In genomic region chr9:35096035-35096849, GRCh38 we compare ENCODE assay signal across 8 cellular contexts. TPM values are rescaled to one million over a fixed set of nuclear protein-coding genes. Genes with fewer than 3 reads are reported as not detected.
DNase-seq lines count a peak whose midpoint lies in the region; ATAC-seq and TF ChIP-seq lines count a peak whose summit lies in the region.

Gene PIGO (minus strand): TSS chr9:35096591. CDS start chr9:35095565, 1,026 bp downstream.

- H2BK120ac ChIP-seq in trophoblast cell (ENCODE audit: insufficient read depth, low read length, poor library complexity) = peak within 1 kb of the TSS; percentile 98

- DNase-seq in NCI-H1048 (lab: John Stamatoyannopoulos, UW) (peak; percentile 49), Right ventricle myocardium superior (peak; percentile 95), trophoblast cell (peak; percentile 89 to 95), type B pancreatic cell (ENCODE audit: extremely low spot score, unreplicated experiment) (peak; percentile 92)
- peak; percentile 92 for DNase-seq in activated naive CD8-positive, alpha-beta T cell treated with anti-CD3 and anti-CD28 coated beads, Interleukin-2, amount 10 ng/mL, durations not matched to agents 7 days and 5 days

- TF ChIP-seq CTCF in GM12801 (IDR thresholded peaks at IDR 0.05; ENCODE audit: extremely low read depth, insufficient read length) = peak; percentile 27
- TF ChIP-seq CTCF in SU-DHL-6 (IDR thresholded peaks at IDR 0.05; ENCODE audit: insufficient read depth, low read length, poor library complexity, severe bottlenecking) = peak; percentile 93
- peak; percentile 82 for TF ChIP-seq CTCF in type B pancreatic cell (conservative IDR thresholded peaks at IDR 0.05)

- peaks cover 6% of the 10 kb centered on the region; the same call in 1 of the 2 replicates for H3K79me2 ChIP-seq in SU-DHL-6 (ENCODE audit: insufficient read depth, low read length)
- H3K79me2 ChIP-seq in trophoblast cell (ENCODE audit: control insufficient read depth, insufficient read depth, low read length, poor library complexity) = peaks cover 2% of the 10 kb centered on the region

- H4K12ac ChIP-seq in trophoblast cell (ENCODE audit: low read depth, low read length) = peak within 1 kb of the TSS; percentile 100

- H3K4me1 ChIP-seq in trophoblast cell (ENCODE audit: control insufficient read depth in 1 of 2, insufficient read depth in 2 of 2, low read length in 2 of 2) = peaks cover 2 to 3% of the 10 kb centered on the region in 2 experiments

- H3K27me3 ChIP-seq in SU-DHL-6 (ENCODE audit: low read length) = no peaks in the 10 kb centered on the region
- no peaks in the 10 kb centered on the region for H3K27me3 ChIP-seq in trophoblast cell (ENCODE audit: insufficient read depth, low read length)

- peak within 1 kb of the TSS; percentile 99 for H4K91ac ChIP-seq in trophoblast cell (ENCODE audit: low read depth, low read length)

- no peaks in the 10 kb centered on the region for H3F3A ChIP-seq in SU-DHL-6 (ENCODE audit: insufficient read depth)

- WGBS in trophoblast cell (ENCODE audit: extremely low coverage, insufficient coverage, insufficient read length) = no CpG with 5 or more reads among the region's 53 CpGs

- H3K9me3 ChIP-seq in SU-DHL-6 (ENCODE audit: insufficient read depth, low read length) (no peaks in the 10 kb centered on the region), trophoblast cell (ENCODE audit: insufficient read depth, low read depth, low read length) (no peaks in the 10 kb centered on the region)

- intact Hi-C loops in Right ventricle myocardium superior (cut with DNase I) = loop anchor here (5.0 to 10.0 kb wide), 2 partner anchors 111 to 194 kb away; partner anchors contain the start of gene DNAJB5

- H3K79me1 ChIP-seq in trophoblast cell (ENCODE audit: low read length) = peaks cover 6% of the 10 kb centered on the region

- H3K9me3 Mint-ChIP-seq in activated naive CD8-positive, alpha-beta T cell treated with anti-CD3 and anti-CD28 coated beads, Interleukin-2, amount 10 ng/mL, durations not matched to agents 7 days and 5 days = no peaks in the 10 kb centered on the region
- H3K9me3 Mint-ChIP-seq in type B pancreatic cell = no peaks in the 10 kb centered on the region

- peak within 1 kb of the TSS; percentile 98 for H3K18ac ChIP-seq in trophoblast cell (ENCODE audit: low read length)

- H3K23ac ChIP-seq in trophoblast cell (ENCODE audit: low read length) = no peak within 1 kb of the TSS

- peaks cover 17% of the 10 kb centered on the region for H3K36me3 Mint-ChIP-seq in activated naive CD8-positive, alpha-beta T cell treated with anti-CD3 and anti-CD28 coated beads, Interleukin-2, amount 10 ng/mL, durations not matched to agents 7 days and 5 days
- H3K36me3 Mint-ChIP-seq in type B pancreatic cell = peaks cover 15% of the 10 kb centered on the region

- H2AFZ ChIP-seq in SU-DHL-6 (ENCODE audit: low read depth, low read length, severe bottlenecking) (peak within 1 kb of the TSS; percentile 71), trophoblast cell (ENCODE audit: insufficient read depth, low read length, poor library complexity) (peak within 1 kb of the TSS; percentile 99)

- H2AK5ac ChIP-seq in trophoblast cell (ENCODE audit: low read length) = peak within 1 kb of the TSS; percentile 92

- peak within 1 kb of the TSS; percentile 98 for H2BK5ac ChIP-seq in trophoblast cell (ENCODE audit: low read depth, low read length, poor library complexity)

- H3K27ac ChIP-seq in SU-DHL-6 (ENCODE audit: low read depth, low read length) (peak within 1 kb of the TSS; percentile 83), trophoblast cell (ENCODE audit: low read depth, low read length) (peak within 1 kb of the TSS; percentile 97)

- H3K9me2 ChIP-seq in SU-DHL-6 (replicated peaks; ENCODE audit: insufficient read depth, low read length) = no peaks in the 10 kb centered on the region

- H3K4me2 ChIP-seq in SU-DHL-6 (ENCODE audit: low read depth, low read length, poor library complexity, severe bottlenecking) (peak within 1 kb of the TSS; percentile 66), trophoblast cell (ENCODE audit: low read length) (peak within 1 kb of the TSS; percentile 66)

- peak within 1 kb of the TSS; percentile 92 for H3K9ac ChIP-seq in SU-DHL-6 (ENCODE audit: low read length)
- peak within 1 kb of the TSS; percentile 96 for H3K9ac ChIP-seq in trophoblast cell (ENCODE audit: low read length)

- H3K4ac ChIP-seq in trophoblast cell (ENCODE audit: low read depth, low read length) = peak within 1 kb of the TSS; percentile 91

- H3K4me1 Mint-ChIP-seq in activated naive CD8-positive, alpha-beta T cell treated with anti-CD3 and anti-CD28 coated beads, Interleukin-2, amount 10 ng/mL, durations not matched to agents 7 days and 5 days = peaks cover 29% of the 10 kb centered on the region
- peaks cover 13% of the 10 kb centered on the region for H3K4me1 Mint-ChIP-seq in type B pancreatic cell (ENCODE audit: unreplicated experiment)

- peak within 1 kb of the TSS; percentile 99 for H3K14ac ChIP-seq in trophoblast cell (ENCODE audit: low read length)

- POLR2A ChIA-PET in activated naive CD8-positive, alpha-beta T cell treated with anti-CD3 and anti-CD28 coated beads, Interleukin-2, amount 10 ng/mL, durations not matched to agents 7 days and 5 days (lab: Charles Lee) = interaction anchor here (1.2 to 8.5 kb wide), 6 partner anchors 13 to 24 kb away, joined by 3 to 64 read pairs (median 12); partner anchors contain the start of genes FANCG and VCP

- peak within 1 kb of the TSS; percentile 100 for H4K8ac ChIP-seq in trophoblast cell (ENCODE audit: low read depth, low read length)

- H3K4me3 ChIP-seq in SU-DHL-6 (ENCODE audit: insufficient read depth, low read length, poor library complexity, severe bottlenecking) (peak within 1 kb of the TSS; percentile 85), trophoblast cell (ENCODE audit: low read depth, low read length) (peak within 1 kb of the TSS; percentile 90)

- no peaks in the 10 kb centered on the region for H3K36me3 ChIP-seq in SU-DHL-6 (ENCODE audit: low read length)
- peaks cover 31 to 39% of the 10 kb centered on the region in 2 experiments for H3K36me3 ChIP-seq in trophoblast cell (ENCODE audit: control insufficient read depth in 1 of 2, insufficient read depth in 2 of 2, low read length in 2 of 2)

- H2BK12ac ChIP-seq in trophoblast cell (ENCODE audit: low read length) = no peak within 1 kb of the TSS

- peak within 1 kb of the TSS; percentile 86 for H3K4me3 Mint-ChIP-seq in activated naive CD8-positive, alpha-beta T cell treated with anti-CD3 and anti-CD28 coated beads, Interleukin-2, amount 10 ng/mL, durations not matched to agents 7 days and 5 days
- peak within 1 kb of the TSS; percentile 89 for H3K4me3 Mint-ChIP-seq in type B pancreatic cell

- H3K27ac Mint-ChIP-seq in activated naive CD8-positive, alpha-beta T cell treated with anti-CD3 and anti-CD28 coated beads, Interleukin-2, amount 10 ng/mL, durations not matched to agents 7 days and 5 days = peak within 1 kb of the TSS; percentile 88
- peak within 1 kb of the TSS; percentile 86 for H3K27ac Mint-ChIP-seq in type B pancreatic cell

- ATAC-seq in HG02571 (IDR thresholded peaks at IDR 0.05; ENCODE audit: unreplicated experiment) (peak; percentile 85), Right ventricle myocardium superior (ENCODE audit: poor library complexity) (peak; percentile 97)
- ATAC-seq in activated naive CD8-positive, alpha-beta T cell treated with anti-CD3 and anti-CD28 coated beads, Interleukin-2, amount 10 ng/mL, durations not matched to agents 7 days and 5 days (ENCODE audit: low read depth) = peak; percentile 92

- no peaks in the 10 kb centered on the region for H3K27me3 Mint-ChIP-seq in activated naive CD8-positive, alpha-beta T cell treated with anti-CD3 and anti-CD28 coated beads, Interleukin-2, amount 10 ng/mL, durations not matched to agents 7 days and 5 days
- no peaks in the 10 kb centered on the region for H3K27me3 Mint-ChIP-seq in type B pancreatic cell

- H4K20me1 ChIP-seq in SU-DHL-6 (ENCODE audit: low read depth, low read length) = no peaks in the 10 kb centered on the region

RNA-seq across cellular contexts. Expression of gene PIGO, which starts in this region (rescaled TPM):
- 10 to 100 TPM; 30.8 to 31.4 TPM for total RNA-seq in activated naive CD8-positive, alpha-beta T cell treated with anti-CD3 and anti-CD28 coated beads, Interleukin-2, amount 10 ng/mL, durations not matched to agents 7 days and 5 days
- total RNA-seq in Right ventricle myocardium superior (8.2 TPM), type B pancreatic cell (ENCODE audit: low replicate concordance) (24.6 and 28.1 TPM in 2 replicates)
- polyA plus RNA-seq in trophoblast cell (2013) = 14.0 and 14.6 TPM in 2 replicates

Comparison
In these comparisons a context has a peak if more than half of its experiments do, and no peak if none do; other contexts are left out.
1. Peak in every context shown above with its lines: DNase-seq, ATAC-seq, H3K4me3 ChIP-seq and H3K27ac ChIP-seq.
2. CTCF ChIP-seq: peak in every context shown above with its lines; median percentile 93 in SU-DHL-6; 82 in type B pancreatic cell; 27 in GM12801.